1 cellular context compared by ENCODE assay signal in the genomic region with DNA sequence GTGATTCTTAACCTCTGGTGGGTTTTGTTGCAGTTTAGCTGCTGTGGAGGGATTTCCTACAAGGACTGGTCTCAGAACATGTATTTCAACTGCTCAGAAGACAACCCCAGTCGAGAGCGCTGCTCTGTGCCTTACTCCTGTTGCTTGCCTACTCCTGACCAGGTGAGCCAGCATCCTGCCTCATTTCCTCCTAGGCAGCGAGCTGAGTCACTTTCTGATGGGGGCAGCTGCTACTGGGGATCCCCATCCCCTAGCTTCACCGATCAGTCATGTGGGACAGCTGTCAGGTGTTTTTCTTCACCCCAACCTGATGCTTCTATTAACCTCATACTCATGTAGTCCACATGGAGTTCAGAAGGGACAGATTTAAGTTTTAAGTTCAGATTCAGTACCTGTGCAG.
TF ChIP-seq lines count a peak whose summit lies in the region.

No MANE protein-coding gene starts in this region.

TF ChIP-seq in GM12878, 131 proteins besides CTCF, POLR2A, EP300 and RAD21 (continued from another document and continues in another):
- TF ChIP-seq EED (IDR thresholded peaks at IDR 0.05; ENCODE audit: low read depth) (peak; percentile 83), MAX (IDR thresholded peaks at IDR 0.05; ENCODE audit: low read depth, low read length) (no peak), SREBF1 (IDR thresholded peaks at IDR 0.05; ENCODE audit: low read length) (no peak), IRF3 (IDR thresholded peaks at IDR 0.05) (no peak), TCF12 (IDR thresholded peaks at IDR 0.05; ENCODE audit: low read depth, low read length) (peak; percentile 90), ZNF207 (IDR thresholded peaks at IDR 0.05; ENCODE audit: borderline replicate concordance) (no peak), EZH2 (IDR thresholded peaks at IDR 0.05; ENCODE audit: borderline replicate concordance, control insufficient read depth, low read depth, low read length) (no peak), CHD1 (IDR thresholded peaks at IDR 0.05; ENCODE audit: low read depth, low read length) (no peak), MEF2B (IDR thresholded peaks at IDR 0.05; ENCODE audit: partially characterized antibody, poor library complexity, severe bottlenecking) (no peak), SUZ12 (IDR thresholded peaks at IDR 0.05; ENCODE audit: unreplicated experiment) (no peak), STAT1 (conservative IDR thresholded peaks at IDR 0.05) (no peak), KLF5 (IDR thresholded peaks at IDR 0.05; ENCODE audit: partially characterized antibody) (no peak), RAD51 (IDR thresholded peaks at IDR 0.05) (peak; percentile 89), SMARCA5 (IDR thresholded peaks at IDR 0.05) (no peak), SREBF2 (IDR thresholded peaks at IDR 0.05; ENCODE audit: low read length) (no peak), NR2C2 (IDR thresholded peaks at IDR 0.05; ENCODE audit: borderline replicate concordance, control insufficient read depth, insufficient read length, low read depth) (no peak), TCF3 (IDR thresholded peaks at IDR 0.05; ENCODE audit: borderline replicate concordance, insufficient read depth, low read depth, low read length) (peak; percentile 90), ATF7 (IDR thresholded peaks at IDR 0.05; ENCODE audit: low read depth) (no peak), BACH1 (IDR thresholded peaks at IDR 0.05; ENCODE audit: borderline replicate concordance) (0 out of 2 replicates have a peak, but pooled peaks have one; percentile 68), SRF (IDR thresholded peaks at IDR 0.05; ENCODE audit: low read depth in 2 of 2, low read length in 2 of 2) (no peak), NFIC (IDR thresholded peaks at IDR 0.05; ENCODE audit: low read depth, low read length) (0 out of 2 replicates have a peak, but pooled peaks have one; percentile 55), CUX1 (IDR thresholded peaks at IDR 0.05; ENCODE audit: insufficient replicate concordance, low read depth, low read length) (no peak), SUPT20H (IDR thresholded peaks at IDR 0.05; ENCODE audit: borderline replicate concordance, control insufficient read depth, low read depth, low read length) (no peak), MXI1 (IDR thresholded peaks at IDR 0.05; ENCODE audit: low read depth, low read length) (no peak), MYB (IDR thresholded peaks at IDR 0.05; ENCODE audit: borderline replicate concordance, low read depth, low read length) (no peak)
- TF ChIP-seq, protein P1, sequence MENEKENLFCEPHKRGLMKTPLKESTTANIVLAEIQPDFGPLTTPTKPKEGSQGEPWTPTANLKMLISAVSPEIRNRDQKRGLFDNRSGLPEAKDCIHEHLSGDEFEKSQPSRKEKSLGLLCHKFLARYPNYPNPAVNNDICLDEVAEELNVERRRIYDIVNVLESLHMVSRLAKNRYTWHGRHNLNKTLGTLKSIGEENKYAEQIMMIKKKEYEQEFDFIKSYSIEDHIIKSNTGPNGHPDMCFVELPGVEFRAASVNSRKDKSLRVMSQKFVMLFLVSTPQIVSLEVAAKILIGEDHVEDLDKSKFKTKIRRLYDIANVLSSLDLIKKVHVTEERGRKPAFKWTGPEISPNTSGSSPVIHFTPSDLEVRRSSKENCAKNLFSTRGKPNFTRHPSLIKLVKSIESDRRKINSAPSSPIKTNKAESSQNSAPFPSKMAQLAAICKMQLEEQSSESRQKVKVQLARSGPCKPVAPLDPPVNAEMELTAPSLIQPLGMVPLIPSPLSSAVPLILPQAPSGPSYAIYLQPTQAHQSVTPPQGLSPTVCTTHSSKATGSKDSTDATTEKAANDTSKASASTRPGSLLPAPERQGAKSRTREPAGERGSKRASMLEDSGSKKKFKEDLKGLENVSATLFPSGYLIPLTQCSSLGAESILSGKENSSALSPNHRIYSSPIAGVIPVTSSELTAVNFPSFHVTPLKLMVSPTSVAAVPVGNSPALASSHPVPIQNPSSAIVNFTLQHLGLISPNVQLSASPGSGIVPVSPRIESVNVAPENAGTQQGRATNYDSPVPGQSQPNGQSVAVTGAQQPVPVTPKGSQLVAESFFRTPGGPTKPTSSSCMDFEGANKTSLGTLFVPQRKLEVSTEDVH (IDR thresholded peaks at IDR 0.05; ENCODE audit: low read depth, partially characterized antibody) = no peak
- TF ChIP-seq, protein P2, sequence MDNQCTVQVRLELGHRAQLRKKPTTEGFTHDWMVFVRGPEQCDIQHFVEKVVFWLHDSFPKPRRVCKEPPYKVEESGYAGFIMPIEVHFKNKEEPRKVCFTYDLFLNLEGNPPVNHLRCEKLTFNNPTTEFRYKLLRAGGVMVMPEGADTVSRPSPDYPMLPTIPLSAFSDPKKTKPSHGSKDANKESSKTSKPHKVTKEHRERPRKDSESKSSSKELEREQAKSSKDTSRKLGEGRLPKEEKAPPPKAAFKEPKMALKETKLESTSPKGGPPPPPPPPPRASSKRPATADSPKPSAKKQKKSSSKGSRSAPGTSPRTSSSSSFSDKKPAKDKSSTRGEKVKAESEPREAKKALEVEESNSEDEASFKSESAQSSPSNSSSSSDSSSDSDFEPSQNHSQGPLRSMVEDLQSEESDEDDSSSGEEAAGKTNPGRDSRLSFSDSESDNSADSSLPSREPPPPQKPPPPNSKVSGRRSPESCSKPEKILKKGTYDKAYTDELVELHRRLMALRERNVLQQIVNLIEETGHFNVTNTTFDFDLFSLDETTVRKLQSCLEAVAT (IDR thresholded peaks at IDR 0.05) = no peak
- TF ChIP-seq, protein P3, sequence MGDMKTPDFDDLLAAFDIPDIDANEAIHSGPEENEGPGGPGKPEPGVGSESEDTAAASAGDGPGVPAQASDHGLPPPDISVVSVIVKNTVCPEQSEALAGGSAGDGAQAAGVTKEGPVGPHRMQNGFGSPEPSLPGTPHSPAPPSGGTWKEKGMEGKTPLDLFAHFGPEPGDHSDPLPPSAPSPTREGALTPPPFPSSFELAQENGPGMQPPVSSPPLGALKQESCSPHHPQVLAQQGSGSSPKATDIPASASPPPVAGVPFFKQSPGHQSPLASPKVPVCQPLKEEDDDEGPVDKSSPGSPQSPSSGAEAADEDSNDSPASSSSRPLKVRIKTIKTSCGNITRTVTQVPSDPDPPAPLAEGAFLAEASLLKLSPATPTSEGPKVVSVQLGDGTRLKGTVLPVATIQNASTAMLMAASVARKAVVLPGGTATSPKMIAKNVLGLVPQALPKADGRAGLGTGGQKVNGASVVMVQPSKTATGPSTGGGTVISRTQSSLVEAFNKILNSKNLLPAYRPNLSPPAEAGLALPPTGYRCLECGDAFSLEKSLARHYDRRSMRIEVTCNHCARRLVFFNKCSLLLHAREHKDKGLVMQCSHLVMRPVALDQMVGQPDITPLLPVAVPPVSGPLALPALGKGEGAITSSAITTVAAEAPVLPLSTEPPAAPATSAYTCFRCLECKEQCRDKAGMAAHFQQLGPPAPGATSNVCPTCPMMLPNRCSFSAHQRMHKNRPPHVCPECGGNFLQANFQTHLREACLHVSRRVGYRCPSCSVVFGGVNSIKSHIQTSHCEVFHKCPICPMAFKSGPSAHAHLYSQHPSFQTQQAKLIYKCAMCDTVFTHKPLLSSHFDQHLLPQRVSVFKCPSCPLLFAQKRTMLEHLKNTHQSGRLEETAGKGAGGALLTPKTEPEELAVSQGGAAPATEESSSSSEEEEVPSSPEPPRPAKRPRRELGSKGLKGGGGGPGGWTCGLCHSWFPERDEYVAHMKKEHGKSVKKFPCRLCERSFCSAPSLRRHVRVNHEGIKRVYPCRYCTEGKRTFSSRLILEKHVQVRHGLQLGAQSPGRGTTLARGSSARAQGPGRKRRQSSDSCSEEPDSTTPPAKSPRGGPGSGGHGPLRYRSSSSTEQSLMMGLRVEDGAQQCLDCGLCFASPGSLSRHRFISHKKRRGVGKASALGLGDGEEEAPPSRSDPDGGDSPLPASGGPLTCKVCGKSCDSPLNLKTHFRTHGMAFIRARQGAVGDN (IDR thresholded peaks at IDR 0.05) = no peak; the same call in 1 of the 2 replicates
- TF ChIP-seq, protein P4, sequence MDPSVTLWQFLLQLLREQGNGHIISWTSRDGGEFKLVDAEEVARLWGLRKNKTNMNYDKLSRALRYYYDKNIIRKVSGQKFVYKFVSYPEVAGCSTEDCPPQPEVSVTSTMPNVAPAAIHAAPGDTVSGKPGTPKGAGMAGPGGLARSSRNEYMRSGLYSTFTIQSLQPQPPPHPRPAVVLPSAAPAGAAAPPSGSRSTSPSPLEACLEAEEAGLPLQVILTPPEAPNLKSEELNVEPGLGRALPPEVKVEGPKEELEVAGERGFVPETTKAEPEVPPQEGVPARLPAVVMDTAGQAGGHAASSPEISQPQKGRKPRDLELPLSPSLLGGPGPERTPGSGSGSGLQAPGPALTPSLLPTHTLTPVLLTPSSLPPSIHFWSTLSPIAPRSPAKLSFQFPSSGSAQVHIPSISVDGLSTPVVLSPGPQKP (IDR thresholded peaks at IDR 0.05; ENCODE audit: low read depth, low read length) = no peak
- TF ChIP-seq, protein P5, sequence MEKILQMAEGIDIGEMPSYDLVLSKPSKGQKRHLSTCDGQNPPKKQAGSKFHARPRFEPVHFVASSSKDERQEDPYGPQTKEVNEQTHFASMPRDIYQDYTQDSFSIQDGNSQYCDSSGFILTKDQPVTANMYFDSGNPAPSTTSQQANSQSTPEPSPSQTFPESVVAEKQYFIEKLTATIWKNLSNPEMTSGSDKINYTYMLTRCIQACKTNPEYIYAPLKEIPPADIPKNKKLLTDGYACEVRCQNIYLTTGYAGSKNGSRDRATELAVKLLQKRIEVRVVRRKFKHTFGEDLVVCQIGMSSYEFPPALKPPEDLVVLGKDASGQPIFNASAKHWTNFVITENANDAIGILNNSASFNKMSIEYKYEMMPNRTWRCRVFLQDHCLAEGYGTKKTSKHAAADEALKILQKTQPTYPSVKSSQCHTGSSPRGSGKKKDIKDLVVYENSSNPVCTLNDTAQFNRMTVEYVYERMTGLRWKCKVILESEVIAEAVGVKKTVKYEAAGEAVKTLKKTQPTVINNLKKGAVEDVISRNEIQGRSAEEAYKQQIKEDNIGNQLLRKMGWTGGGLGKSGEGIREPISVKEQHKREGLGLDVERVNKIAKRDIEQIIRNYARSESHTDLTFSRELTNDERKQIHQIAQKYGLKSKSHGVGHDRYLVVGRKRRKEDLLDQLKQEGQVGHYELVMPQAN (conservative IDR thresholded peaks at IDR 0.05) = no peak
- TF ChIP-seq, protein P6, sequence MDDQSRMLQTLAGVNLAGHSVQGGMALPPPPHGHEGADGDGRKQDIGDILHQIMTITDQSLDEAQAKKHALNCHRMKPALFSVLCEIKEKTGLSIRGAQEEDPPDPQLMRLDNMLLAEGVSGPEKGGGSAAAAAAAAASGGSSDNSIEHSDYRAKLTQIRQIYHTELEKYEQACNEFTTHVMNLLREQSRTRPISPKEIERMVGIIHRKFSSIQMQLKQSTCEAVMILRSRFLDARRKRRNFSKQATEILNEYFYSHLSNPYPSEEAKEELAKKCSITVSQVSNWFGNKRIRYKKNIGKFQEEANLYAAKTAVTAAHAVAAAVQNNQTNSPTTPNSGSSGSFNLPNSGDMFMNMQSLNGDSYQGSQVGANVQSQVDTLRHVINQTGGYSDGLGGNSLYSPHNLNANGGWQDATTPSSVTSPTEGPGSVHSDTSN (IDR thresholded peaks at IDR 0.05; ENCODE audit: insufficient replicate concordance, low read depth, low read length) = no peak
